Comparison of ENCODE assay signal across 12 cellular contexts in genomic region chr13:30153871-30154426, GRCh38.
A peak's percentile ranks its signal among the peaks of the same experiment; 100 is the strongest.
DNase-seq lines count a peak whose midpoint lies in the region; ATAC-seq and TF ChIP-seq lines count a peak whose summit lies in the region.
"Had no signal": no experiment of that assay in that cellular context is flagged by ENCODE, and none has a peak within 500 bp of the region (broad histone marks: within the 10 kb centered on the region; RNA-seq: fewer than 3 reads in every experiment).

No MANE protein-coding gene starts in this region.

- ATAC-seq in GM21737 (IDR thresholded peaks at IDR 0.05; ENCODE audit: unreplicated experiment) (no peak), HG02763 (IDR thresholded peaks at IDR 0.05; ENCODE audit: unreplicated experiment) (no peak)
- ATAC-seq: sciatic nerve had no signal

- DNase-seq in GM06990 (ENCODE audit: extremely low read depth, insufficient read length) (no peak), Peyer's patch (peak in 2 of 3 donors; percentile 29 to 37), glomerular visceral epithelial cell (ENCODE audit: extremely low spot score) (peak; percentile 44), retina (peak; percentile 78)
- DNase-seq in T-helper 2 cell treated with Interferon-gamma antibody and Interleukin-4, amounts not matched to agents 5 μg/mL and 100 μg/mL, for 36 hours (ENCODE audit: low spot score), result no peak
- DNase-seq: DND-41, KG1, NCI-H446 treated with DMSO at 0.1 percent for 48 hours had no signal

- H3K36me3 ChIP-seq in GM06990 (ENCODE audit: control insufficient read depth, insufficient read depth, low read length) (no peaks in the 10 kb centered on the region), Peyer's patch (no peaks in the 10 kb centered on the region)

- H3K9me3 ChIP-seq in Peyer's patch, result no peaks in the 10 kb centered on the region

- H3K4me1 ChIP-seq in Peyer's patch, result peaks cover 0 to under 1% (median 0%) of the 10 kb centered on the region in 4 donors

- no peak for TF ChIP-seq POLR2A in Peyer's patch (IDR thresholded peaks at IDR 0.05)

- TF ChIP-seq CTCF in GM06990 (IDR thresholded peaks at IDR 0.05; ENCODE audit: insufficient read depth, low read length, poor library complexity, severe bottlenecking) (no peak), Peyer's patch (IDR thresholded peaks at IDR 0.05) (no peak)

- no peak overlapping the region for H3K4me3 Mint-ChIP-seq in T-helper 2 cell treated with Interferon-gamma antibody and Interleukin-4, amounts not matched to agents 5 μg/mL and 100 μg/mL, for 36 hours
- H3K4me3 Mint-ChIP-seq: activated naive CD8-positive, alpha-beta T cell had no signal

- H3K27ac Mint-ChIP-seq in T-helper 2 cell treated with Interferon-gamma antibody and Interleukin-4, amounts not matched to agents 5 μg/mL and 100 μg/mL, for 36 hours, result no peak overlapping the region
- H3K27ac Mint-ChIP-seq: activated naive CD8-positive, alpha-beta T cell had no signal

- H3K27me3 ChIP-seq in GM06990 (replicated peaks; ENCODE audit: control insufficient read depth, insufficient read depth, low read length) (no peaks in the 10 kb centered on the region), Peyer's patch (no peaks in the 10 kb centered on the region)

- H3K9me3 Mint-ChIP-seq in T-helper 2 cell treated with Interferon-gamma antibody and Interleukin-4, amounts not matched to agents 5 μg/mL and 100 μg/mL, for 36 hours, result no peaks in the 10 kb centered on the region

- H3K36me3 Mint-ChIP-seq in T-helper 2 cell treated with Interferon-gamma antibody and Interleukin-4, amounts not matched to agents 5 μg/mL and 100 μg/mL, for 36 hours (ENCODE audit: low read depth), result no peaks in the 10 kb centered on the region
- H3K36me3 Mint-ChIP-seq: activated naive CD8-positive, alpha-beta T cell had no signal

- no peak overlapping the region for H3K27ac ChIP-seq in Peyer's patch

- no peaks in the 10 kb centered on the region for H3K27me3 Mint-ChIP-seq in T-helper 2 cell treated with Interferon-gamma antibody and Interleukin-4, amounts not matched to agents 5 μg/mL and 100 μg/mL, for 36 hours (ENCODE audit: low read depth)
- H3K27me3 Mint-ChIP-seq: activated naive CD8-positive, alpha-beta T cell had no signal

- peak overlapping the region; percentile 9; the same call in 1 of the 2 replicates for H3K4me3 ChIP-seq in GM06990 (replicated peaks; ENCODE audit: low read depth, low read length)
- H3K4me3 ChIP-seq in Peyer's patch, result no peak overlapping the region

- peaks cover 48% of the 10 kb centered on the region for H3K4me1 Mint-ChIP-seq in T-helper 2 cell treated with Interferon-gamma antibody and Interleukin-4, amounts not matched to agents 5 μg/mL and 100 μg/mL, for 36 hours (ENCODE audit: low read depth)

Comparison
In these comparisons a context has a peak if more than half of its experiments do, and no peak if none do; other contexts are left out.
1. DNase-seq: peak in Peyer's patch (2 of 3), glomerular visceral epithelial cell (single experiment) and retina (single experiment); none in GM06990 (single experiment) and T-helper 2 cell treated with Interferon-gamma antibody and Interleukin-4, amounts not matched to agents 5 μg/mL and 100 μg/mL, for 36 hours (single experiment).